ENCODE assay signal across 25 cellular contexts in the genomic region with DNA sequence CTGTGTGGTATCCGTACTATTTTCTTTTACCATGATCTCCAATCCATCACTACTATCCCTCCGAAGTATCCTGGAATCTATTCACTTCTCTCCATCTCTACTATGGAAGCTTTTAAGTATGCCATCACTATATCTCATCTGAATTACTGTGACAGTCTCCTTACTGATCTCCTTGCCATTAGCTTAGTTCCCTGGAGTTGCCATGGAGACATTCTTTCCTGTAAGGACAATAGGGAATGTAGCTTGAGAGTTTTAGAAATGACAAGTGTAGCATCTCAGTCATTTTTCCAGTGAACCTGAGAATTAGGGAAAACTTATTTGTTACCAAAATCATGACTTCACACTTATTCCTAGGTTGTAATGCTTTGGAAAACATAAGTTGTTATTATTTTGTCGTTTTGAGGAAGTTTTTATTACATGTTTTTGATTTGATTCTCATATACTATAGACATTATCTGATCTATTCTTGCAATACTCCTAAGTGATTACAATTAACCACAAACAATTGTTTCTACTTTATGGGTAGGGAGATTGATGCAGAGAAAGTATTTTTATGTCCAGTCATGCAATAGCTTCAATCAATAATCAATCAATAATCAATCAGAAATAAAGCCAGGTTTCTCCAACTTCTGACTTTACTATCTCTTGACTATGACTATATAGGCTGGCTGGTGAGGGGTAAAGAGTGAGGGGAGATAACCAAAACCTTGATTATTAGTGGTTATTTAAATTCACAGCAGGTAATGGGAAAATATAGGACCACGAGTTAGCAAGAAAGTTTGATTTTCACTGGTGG.
"Had no signal": no experiment of that assay in that cellular context is flagged by ENCODE, and none has a peak within 500 bp of the region (broad histone marks: within the 10 kb centered on the region; RNA-seq: fewer than 3 reads in every experiment).

No MANE protein-coding gene starts in this region.

- H3K4me3 Mint-ChIP-seq: naive B cell; nephron; stimulated activated effector memory CD8-positive, alpha-beta T cell treated with anti-CD3 and anti-CD28 coated beads, Interleukin-12 subunit alpha, Interleukin-12 subunit beta, amount 100 ng/mL, for 72 hours; type B pancreatic cell had no signal

- H3K27ac Mint-ChIP-seq: stimulated activated effector memory CD8-positive, alpha-beta T cell treated with anti-CD3 and anti-CD28 coated beads, Interleukin-12 subunit alpha, Interleukin-12 subunit beta, amount 100 ng/mL, for 72 hours; type B pancreatic cell had no signal

- H3K27me3 ChIP-seq: dorsolateral prefrontal cortex, gastrocnemius medialis, heart right ventricle, left lung, right atrium auricular region, sigmoid colon, suprapubic skin, thyroid gland had no signal

- FAIRE-seq: keratinocyte, urothelium cell line had no signal

- H3K27me3 Mint-ChIP-seq: naive B cell, type B pancreatic cell had no signal

- H3K36me3 Mint-ChIP-seq: naive B cell; stimulated activated effector memory CD8-positive, alpha-beta T cell treated with anti-CD3 and anti-CD28 coated beads, Interleukin-12 subunit alpha, Interleukin-12 subunit beta, amount 100 ng/mL, for 72 hours; type B pancreatic cell had no signal

- H3K4me1 Mint-ChIP-seq: naive B cell; stimulated activated effector memory CD8-positive, alpha-beta T cell treated with anti-CD3 and anti-CD28 coated beads, Interleukin-12 subunit alpha, Interleukin-12 subunit beta, amount 100 ng/mL, for 72 hours had no signal

- H3K9me3 ChIP-seq: heart right ventricle, left lung, right atrium auricular region, sigmoid colon, suprapubic skin, thyroid gland had no signal

- H3K4me3 ChIP-seq: dorsolateral prefrontal cortex, gastrocnemius medialis, heart right ventricle, left lung, lung, right atrium auricular region, sigmoid colon, skin epidermis, suprapubic skin, thyroid gland had no signal

- H3K36me3 ChIP-seq: gastrocnemius medialis, heart right ventricle, left lung, right atrium auricular region, sigmoid colon, suprapubic skin, thyroid gland had no signal

- H3K9me3 Mint-ChIP-seq: nephron, type B pancreatic cell had no signal

- H3K27ac ChIP-seq: dorsolateral prefrontal cortex, gastrocnemius medialis, heart right ventricle, left lung, right atrium auricular region, suprapubic skin, thyroid gland had no signal

- H3K4me1 ChIP-seq: gastrocnemius medialis, left lung, right atrium auricular region, suprapubic skin, thyroid gland had no signal

- ATAC-seq: gastrocnemius medialis; heart right ventricle; stimulated activated effector memory CD8-positive, alpha-beta T cell treated with anti-CD3 and anti-CD28 coated beads, Interleukin-12 subunit alpha, Interleukin-12 subunit beta, amount 100 ng/mL, for 72 hours; stimulated activated naive CD8-positive, alpha-beta T cell treated with anti-CD3 and anti-CD28 coated beads, Interleukin-15, Interleukin-2, amounts not matched to agents 100 U/mL and 50 U/mL, for 24 hours had no signal

- DNase-seq: cortex of kidney; dorsolateral prefrontal cortex; effector CD8-positive, alpha-beta T cell; gastrocnemius medialis; heart right ventricle; hypothalamus; left lung; mesenchymal stem cell; naive B cell; posterior cingulate gyrus; sigmoid colon; stimulated activated CD4-positive, alpha-beta T cell treated with anti-CD3 and anti-CD28 coated beads, Interleukin-12 subunit alpha, Interleukin-12 subunit beta, amount 100 ng/mL, for 4 hours; stimulated activated CD4-positive, alpha-beta T cell treated with anti-CD3 and anti-CD28 coated beads, Interleukin-4, amount 100 ng/mL, for 1 hour; stimulated activated CD8-positive, alpha-beta memory T cell treated with anti-CD3 and anti-CD28 coated beads, Interleukin-4, amount 100 ng/mL, for 48 hours; stimulated activated naive CD8-positive, alpha-beta T cell treated with anti-CD3 and anti-CD28 coated beads, Interleukin-15, Interleukin-2, amounts not matched to agents 100 U/mL and 50 U/mL, for 24 hours; thyroid gland had no signal
